ENCODE assay signal across 8 cellular contexts in the genomic region with DNA sequence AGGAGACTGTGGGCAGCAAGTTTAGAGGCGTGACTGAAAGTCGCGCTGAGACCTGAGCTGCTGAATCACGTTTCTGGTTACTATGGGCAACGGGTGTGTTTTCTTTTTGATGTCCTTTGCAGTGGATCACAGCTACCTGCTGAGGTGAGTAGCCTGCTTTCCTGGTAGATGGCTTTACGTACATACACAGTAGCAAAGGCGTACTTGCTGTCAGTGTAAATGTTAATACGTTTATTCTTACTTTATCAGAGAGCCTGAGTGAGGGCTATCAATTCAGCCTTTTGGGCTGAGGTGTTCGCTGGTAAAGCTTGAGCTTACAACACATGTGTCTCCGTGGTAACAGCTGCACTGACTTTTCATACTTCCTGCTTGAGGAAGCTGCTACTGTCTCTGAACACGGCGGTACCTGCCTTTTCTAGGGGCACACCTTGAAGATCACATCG.
A peak's percentile ranks its signal among the peaks of the same experiment; 100 is the strongest.
DNase-seq lines count a peak whose midpoint lies in the region; ATAC-seq and TF ChIP-seq lines count a peak whose summit lies in the region.
"Not testable (repeated sequence)": the region's sequence is repeated elsewhere in the genome, so short reads cannot be mapped to it uniquely, and the experiment has no call there.

No MANE protein-coding gene starts in this region.

- peaks cover 11 to 18% (median 14%) of the 10 kb centered on the region in 4 donors for H3K4me1 Mint-ChIP-seq in CD4-positive, alpha-beta memory T cell
- H3K4me1 Mint-ChIP-seq in activated CD8-positive, alpha-beta T cell treated with anti-CD3 and anti-CD28 coated beads for 36 hours (ENCODE audit: low read depth): peaks cover 12% of the 10 kb centered on the region
- peaks cover 16% of the 10 kb centered on the region for H3K4me1 Mint-ChIP-seq in activated naive CD4-positive, alpha-beta T cell treated with anti-CD3 and anti-CD28 coated beads, Interleukin-2, amount 50 U/mL, for 24 hours
- H3K4me1 Mint-ChIP-seq in naive thymus-derived CD4-positive, alpha-beta T cell: peaks cover 4 to 15% (median 12%) of the 10 kb centered on the region in 7 donors

- not testable (repeated sequence) for H3K79me2 ChIP-seq in PC-9 (ENCODE audit: low read depth)

- not testable (repeated sequence) for H3K9me3 ChIP-seq in CD4-positive, alpha-beta memory T cell (ENCODE audit: control insufficient read depth in 1 of 2, low read length in 2 of 2); PC-9 (ENCODE audit: insufficient read depth, low read depth); naive thymus-derived CD4-positive, alpha-beta T cell (ENCODE audit: control insufficient read depth in 2 of 3, low read length in 3 of 3)

- H3K36me3 Mint-ChIP-seq in CD4-positive, alpha-beta memory T cell; activated CD8-positive, alpha-beta T cell treated with anti-CD3 and anti-CD28 coated beads for 36 hours (ENCODE audit: low read depth); activated naive CD4-positive, alpha-beta T cell treated with anti-CD3 and anti-CD28 coated beads, Interleukin-2, amount 50 U/mL, for 24 hours; naive thymus-derived CD4-positive, alpha-beta T cell: not testable (repeated sequence)

- H4K20me1 ChIP-seq in PC-9 (ENCODE audit: insufficient read depth): not testable (repeated sequence)

- H3K27me3 ChIP-seq in CD4-positive, alpha-beta memory T cell (ENCODE audit: insufficient read depth, low read length); PC-9 (ENCODE audit: insufficient read depth, low read depth); foreskin keratinocyte; naive thymus-derived CD4-positive, alpha-beta T cell (ENCODE audit: control insufficient read depth in 2 of 2, insufficient read depth in 2 of 2, low read length in 2 of 2): not testable (repeated sequence)

- H3K4me1 ChIP-seq in CD4-positive, alpha-beta memory T cell (ENCODE audit: insufficient read depth, low read length); PC-9 (replicated peaks; ENCODE audit: insufficient read depth); foreskin keratinocyte; naive thymus-derived CD4-positive, alpha-beta T cell (ENCODE audit: control insufficient read depth in 2 of 2, insufficient read depth in 2 of 2, low read length in 2 of 2): not testable (repeated sequence)

- POLR2A ChIA-PET in CD4-positive, alpha-beta memory T cell (lab: Charles Lee; ENCODE audit: partially characterized antibody): interaction anchor here (0.8 to 2.3 kb wide), 3 partner anchors 11 to 50 kb away, joined by 3 to 12 read pairs (median 4); no protein-coding TSS in a partner anchor
- POLR2A ChIA-PET in PC-9 (lab: Charles Lee; ENCODE audit: unreplicated experiment): interaction anchor here (0.6 to 0.9 kb wide), 3 partner anchors 33 to 649 kb away, joined by 3 to 4 read pairs (median 4); partner anchors contain the start of gene UMAD1
- POLR2A ChIA-PET in activated CD8-positive, alpha-beta T cell treated with anti-CD3 and anti-CD28 coated beads for 36 hours (lab: Charles Lee); naive thymus-derived CD4-positive, alpha-beta T cell (lab: Charles Lee): not testable (repeated sequence)

- DNase-seq in CD4-positive, alpha-beta memory T cell: peak; percentile 79 to 90 (median 86)
- DNase-seq in M059J (ENCODE audit: low read depth) (peak; percentile 40), PC-9 (peak; percentile 78 to 82), foreskin keratinocyte (peak; percentile 70 to 86)
- peak; percentile 50 for DNase-seq in activated CD8-positive, alpha-beta T cell treated with anti-CD3 and anti-CD28 coated beads for 36 hours
- peak in 8 of 9 donors; percentile 14 to 85 (median 78) for DNase-seq in naive thymus-derived CD4-positive, alpha-beta T cell
- DNase-seq in stimulated activated CD4-positive, alpha-beta T cell treated with anti-CD3 and anti-CD28 coated beads, TNF-alpha, amount 100 ng/mL, for 1 hour (ENCODE audit: low read depth in 3 of 3, low spot score in 1 of 3): peak; percentile 4 to 10 (median 9)

- not testable (repeated sequence) for H3K9me2 ChIP-seq in PC-9 (ENCODE audit: insufficient read depth)

- CTCF ChIA-PET in CD4-positive, alpha-beta memory T cell (lab: Charles Lee; ENCODE audit: partially characterized antibody): not testable (repeated sequence)
- CTCF ChIA-PET in PC-9 (lab: Charles Lee): interaction anchor here (0.6 kb wide), 1 partner anchor 133 kb away, joined by 3 read pairs; no protein-coding TSS in a partner anchor
- CTCF ChIA-PET in activated CD8-positive, alpha-beta T cell treated with anti-CD3 and anti-CD28 coated beads for 36 hours (lab: Charles Lee): interaction anchor here (1.2 kb wide), 1 partner anchor 37 kb away, joined by 3 read pairs; no protein-coding TSS in a partner anchor
- CTCF ChIA-PET in naive thymus-derived CD4-positive, alpha-beta T cell (lab: Charles Lee): interaction anchor here (2.2 kb wide), 1 partner anchor 51 kb away, joined by 5 read pairs; no protein-coding TSS in a partner anchor

- H3K4me2 ChIP-seq in PC-9: peak overlapping the region; percentile 56

- H3K4me3 ChIP-seq in CD4-positive, alpha-beta memory T cell (ENCODE audit: low read length in 2 of 2); PC-9; naive thymus-derived CD4-positive, alpha-beta T cell (ENCODE audit: low read length): not testable (repeated sequence)

- not testable (repeated sequence) for TF ChIP-seq CTCF in PC-9 (conservative IDR thresholded peaks at IDR 0.05); activated CD8-positive, alpha-beta T cell treated with anti-CD3 and anti-CD28 coated beads for 36 hours (IDR thresholded peaks at IDR 0.05); foreskin keratinocyte (conservative IDR thresholded peaks at IDR 0.05)

- H3K27me3 Mint-ChIP-seq in CD4-positive, alpha-beta memory T cell; activated CD8-positive, alpha-beta T cell treated with anti-CD3 and anti-CD28 coated beads for 36 hours; activated naive CD4-positive, alpha-beta T cell treated with anti-CD3 and anti-CD28 coated beads, Interleukin-2, amount 50 U/mL, for 24 hours; naive thymus-derived CD4-positive, alpha-beta T cell: not testable (repeated sequence)

- intact Hi-C loops in CD4-positive, alpha-beta memory T cell (cut with micrococcal nuclease): loop anchor here (1.0 kb wide), 1 partner anchor 191 kb away; the partner anchor contains the start of gene C1GALT1
- intact Hi-C loops in PC-9 (cut with micrococcal nuclease; ENCODE audit: unreplicated experiment); activated CD8-positive, alpha-beta T cell treated with anti-CD3 and anti-CD28 coated beads for 36 hours (cut with micrococcal nuclease): not testable (repeated sequence)
- intact Hi-C loops in naive thymus-derived CD4-positive, alpha-beta T cell (cut with micrococcal nuclease): loop anchor here in 1 of 2 donors (1.0 kb wide), 1 partner anchor 51 kb away; no protein-coding TSS in a partner anchor

- BruUV-seq in PC-9 (replicated peaks; lab: Mats Ljungman, UMichigan): not testable (repeated sequence)

- H3K36me3 ChIP-seq in CD4-positive, alpha-beta memory T cell (ENCODE audit: insufficient read depth, low read length); PC-9 (ENCODE audit: low read depth); naive thymus-derived CD4-positive, alpha-beta T cell (ENCODE audit: control insufficient read depth in 2 of 3, insufficient read depth in 3 of 3, low read length in 3 of 3): not testable (repeated sequence)

- peak overlapping the region; percentile 68 to 79 (median 74) for H3K4me3 Mint-ChIP-seq in CD4-positive, alpha-beta memory T cell
- not testable (repeated sequence) for H3K4me3 Mint-ChIP-seq in activated CD8-positive, alpha-beta T cell treated with anti-CD3 and anti-CD28 coated beads for 36 hours
- peak overlapping the region; percentile 69 for H3K4me3 Mint-ChIP-seq in activated naive CD4-positive, alpha-beta T cell treated with anti-CD3 and anti-CD28 coated beads, Interleukin-2, amount 50 U/mL, for 24 hours
- peak overlapping the region in 9 of 10 donors; percentile 13 to 73 (median 60) for H3K4me3 Mint-ChIP-seq in naive thymus-derived CD4-positive, alpha-beta T cell

- H3K27ac ChIP-seq in CD4-positive, alpha-beta memory T cell (ENCODE audit: low read depth, low read length): peak overlapping the region; percentile 42
- not testable (repeated sequence) for H3K27ac ChIP-seq in PC-9, foreskin keratinocyte
- peak overlapping the region; percentile 66 for H3K27ac ChIP-seq in naive thymus-derived CD4-positive, alpha-beta T cell (ENCODE audit: low read depth, low read length)

- H3F3A ChIP-seq in PC-9 (ENCODE audit: insufficient read depth, low read depth): not testable (repeated sequence)

- not testable (repeated sequence) for H3K9me3 Mint-ChIP-seq in CD4-positive, alpha-beta memory T cell; activated CD8-positive, alpha-beta T cell treated with anti-CD3 and anti-CD28 coated beads for 36 hours; activated naive CD4-positive, alpha-beta T cell treated with anti-CD3 and anti-CD28 coated beads, Interleukin-2, amount 50 U/mL, for 24 hours; naive thymus-derived CD4-positive, alpha-beta T cell

- not testable (repeated sequence) for H2AFZ ChIP-seq in PC-9

- H3K27ac Mint-ChIP-seq in CD4-positive, alpha-beta memory T cell: peak overlapping the region; percentile 76 to 99 (median 97)
- not testable (repeated sequence) for H3K27ac Mint-ChIP-seq in activated CD8-positive, alpha-beta T cell treated with anti-CD3 and anti-CD28 coated beads for 36 hours
- peak overlapping the region; percentile 57 for H3K27ac Mint-ChIP-seq in activated naive CD4-positive, alpha-beta T cell treated with anti-CD3 and anti-CD28 coated beads, Interleukin-2, amount 50 U/mL, for 24 hours
- H3K27ac Mint-ChIP-seq in naive thymus-derived CD4-positive, alpha-beta T cell: peak overlapping the region; percentile 60 to 94 (median 84)

- not testable (repeated sequence) for ATAC-seq in activated CD8-positive, alpha-beta T cell treated with anti-CD3 and anti-CD28 coated beads for 36 hours
- ATAC-seq in foreskin keratinocyte: peak; percentile 55
- peak; percentile 47 for ATAC-seq in naive thymus-derived CD4-positive, alpha-beta T cell

Comparison
In these comparisons a context has a peak if more than half of its experiments do, and no peak if none do; other contexts are left out.
1. DNase-seq: peak in every context shown above with its lines; median percentile 86 in CD4-positive, alpha-beta memory T cell; 80 in PC-9; 78 in naive thymus-derived CD4-positive, alpha-beta T cell; 78 in foreskin keratinocyte; 50 in activated CD8-positive, alpha-beta T cell treated with anti-CD3 and anti-CD28 coated beads for 36 hours; 40 in M059J; 9 in stimulated activated CD4-positive, alpha-beta T cell treated with anti-CD3 and anti-CD28 coated beads, TNF-alpha, amount 100 ng/mL, for 1 hour.